In the genomic region with DNA sequence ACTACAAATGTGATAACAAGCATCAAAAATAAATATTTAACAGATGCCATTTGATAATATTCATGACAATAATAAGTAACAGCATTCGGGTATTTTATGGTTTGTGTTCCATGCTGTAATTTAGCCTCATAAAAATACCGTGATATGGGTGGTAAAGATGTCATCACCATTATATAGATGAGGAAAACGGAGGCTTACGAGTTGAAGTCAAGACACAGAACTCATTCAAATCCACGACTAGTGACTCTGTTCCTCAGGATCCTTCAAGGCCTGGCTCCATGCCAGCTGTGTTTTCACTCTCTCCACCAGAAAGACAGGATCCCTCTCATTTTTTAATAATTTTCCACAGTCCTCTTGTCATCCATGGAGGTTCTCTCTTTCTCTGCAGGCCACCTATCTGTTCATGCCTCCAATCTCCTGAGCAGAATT, we compare ENCODE assay signal across 1 cellular context.
A peak's percentile ranks its signal among the peaks of the same experiment; 100 is the strongest.
TF ChIP-seq lines count a peak whose summit lies in the region.

No MANE protein-coding gene starts in this region.

TF ChIP-seq in HEK293, 187 proteins besides CTCF, POLR2A, EP300 and RAD21 (continued from another document):
- TF ChIP-seq ZSCAN30 (tag by site-specific recombination; IDR thresholded peaks at IDR 0.05): no peak; the same call in 1 of the 2 replicates
- no peak for TF ChIP-seq ZNF830 (tag by site-specific recombination; IDR thresholded peaks at IDR 0.05; ENCODE audit: low read depth)
- 0 out of 2 replicates have a peak, but pooled peaks have one; percentile 50 for TF ChIP-seq BCL11B (tag by site-specific recombination; IDR thresholded peaks at IDR 0.05; ENCODE audit: low read depth)
- peak; percentile 85; the same call in 1 of the 2 replicates for TF ChIP-seq TRIM28 (IDR thresholded peaks at IDR 0.05; ENCODE audit: borderline replicate concordance, low read length)
- TF ChIP-seq, protein P1, sequence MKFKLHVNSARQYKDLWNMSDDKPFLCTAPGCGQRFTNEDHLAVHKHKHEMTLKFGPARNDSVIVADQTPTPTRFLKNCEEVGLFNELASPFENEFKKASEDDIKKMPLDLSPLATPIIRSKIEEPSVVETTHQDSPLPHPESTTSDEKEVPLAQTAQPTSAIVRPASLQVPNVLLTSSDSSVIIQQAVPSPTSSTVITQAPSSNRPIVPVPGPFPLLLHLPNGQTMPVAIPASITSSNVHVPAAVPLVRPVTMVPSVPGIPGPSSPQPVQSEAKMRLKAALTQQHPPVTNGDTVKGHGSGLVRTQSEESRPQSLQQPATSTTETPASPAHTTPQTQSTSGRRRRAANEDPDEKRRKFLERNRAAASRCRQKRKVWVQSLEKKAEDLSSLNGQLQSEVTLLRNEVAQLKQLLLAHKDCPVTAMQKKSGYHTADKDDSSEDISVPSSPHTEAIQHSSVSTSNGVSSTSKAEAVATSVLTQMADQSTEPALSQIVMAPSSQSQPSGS (tag by site-specific recombination; IDR thresholded peaks at IDR 0.05; ENCODE audit: low read depth): peak; percentile 18; the same call in 1 of the 2 replicates
- no peak for TF ChIP-seq ZNF426 (tag by site-specific recombination; IDR thresholded peaks at IDR 0.05)
- peak; percentile 62 for TF ChIP-seq FEZF1 (tag by site-specific recombination; IDR thresholded peaks at IDR 0.05)
- TF ChIP-seq ZBTB20 (tag by site-specific recombination; IDR thresholded peaks at IDR 0.05): no peak
- TF ChIP-seq GLI2 (tag by site-specific recombination; IDR thresholded peaks at IDR 0.05; ENCODE audit: borderline replicate concordance, low read depth): 0 out of 2 replicates have a peak, but pooled peaks have one; percentile 29
- TF ChIP-seq OSR2 (tag by site-specific recombination; IDR thresholded peaks at IDR 0.05): peak; percentile 65; the same call in 1 of the 2 replicates
- no peak for TF ChIP-seq ZFP37 (tag by site-specific recombination; IDR thresholded peaks at IDR 0.05)
- peak; percentile 50; the same call in 1 of the 2 replicates for TF ChIP-seq ZXDB (tag by site-specific recombination; IDR thresholded peaks at IDR 0.05)
- TF ChIP-seq ZBTB17 (tag by site-specific recombination; IDR thresholded peaks at IDR 0.05): peak; percentile 82
- TF ChIP-seq, protein P2, sequence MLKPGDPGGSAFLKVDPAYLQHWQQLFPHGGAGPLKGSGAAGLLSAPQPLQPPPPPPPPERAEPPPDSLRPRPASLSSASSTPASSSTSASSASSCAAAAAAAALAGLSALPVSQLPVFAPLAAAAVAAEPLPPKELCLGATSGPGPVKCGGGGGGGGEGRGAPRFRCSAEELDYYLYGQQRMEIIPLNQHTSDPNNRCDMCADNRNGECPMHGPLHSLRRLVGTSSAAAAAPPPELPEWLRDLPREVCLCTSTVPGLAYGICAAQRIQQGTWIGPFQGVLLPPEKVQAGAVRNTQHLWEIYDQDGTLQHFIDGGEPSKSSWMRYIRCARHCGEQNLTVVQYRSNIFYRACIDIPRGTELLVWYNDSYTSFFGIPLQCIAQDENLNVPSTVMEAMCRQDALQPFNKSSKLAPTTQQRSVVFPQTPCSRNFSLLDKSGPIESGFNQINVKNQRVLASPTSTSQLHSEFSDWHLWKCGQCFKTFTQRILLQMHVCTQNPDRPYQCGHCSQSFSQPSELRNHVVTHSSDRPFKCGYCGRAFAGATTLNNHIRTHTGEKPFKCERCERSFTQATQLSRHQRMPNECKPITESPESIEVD (tag by site-specific recombination; IDR thresholded peaks at IDR 0.05): peak; percentile 84
- TF ChIP-seq ZNF239 (tag by site-specific recombination; IDR thresholded peaks at IDR 0.05): no peak
